ENCODE assay signal across 11 cellular contexts in the genomic region with DNA sequence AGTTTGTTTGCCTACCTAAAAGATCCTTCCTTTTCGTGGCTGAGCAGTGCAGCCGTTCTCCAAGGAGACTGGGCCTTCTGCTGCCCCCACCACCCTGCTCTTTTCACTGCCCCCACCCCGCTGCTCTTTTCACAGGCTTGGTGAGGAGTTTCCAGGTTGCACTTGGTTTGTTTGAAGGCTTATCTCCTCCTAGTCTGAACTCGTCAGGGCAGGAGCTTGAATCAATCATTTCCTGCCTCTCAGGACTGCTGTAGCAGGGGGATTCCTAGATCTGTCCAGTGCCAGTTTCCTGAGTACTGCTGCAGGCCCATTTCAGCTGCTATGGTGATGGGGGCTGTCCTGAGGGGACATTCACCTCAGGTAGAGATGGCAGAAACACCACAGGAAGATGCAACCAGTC. TPM values are rescaled to one million over a fixed set of nuclear protein-coding genes. Genes with fewer than 3 reads are reported as not detected.
A peak's percentile ranks its signal among the peaks of the same experiment; 100 is the strongest.
DNase-seq lines count a peak whose midpoint lies in the region; ATAC-seq and TF ChIP-seq lines count a peak whose summit lies in the region.
"Had no signal": no experiment of that assay in that cellular context is flagged by ENCODE, and none has a peak within 500 bp of the region (broad histone marks: within the 10 kb centered on the region; RNA-seq: fewer than 3 reads in every experiment).

No MANE protein-coding gene starts in this region.

- no peaks in the 10 kb centered on the region for H3K9me3 Mint-ChIP-seq in activated CD8-positive, alpha-beta memory T cell treated with anti-CD3 and anti-CD28 coated beads, Interleukin-2, amount 10 ng/mL, durations not matched to agents 7 days and 5 days (ENCODE audit: low read depth)
- H3K9me3 Mint-ChIP-seq in activated CD8-positive, alpha-beta T cell treated with anti-CD3 and anti-CD28 coated beads, Interleukin-2, amount 10 ng/mL, durations not matched to agents 7 days and 5 days (ENCODE audit: insufficient read depth), result no peaks in the 10 kb centered on the region
- no peaks in the 10 kb centered on the region for H3K9me3 Mint-ChIP-seq in progenitor cell of endocrine pancreas (ENCODE audit: low read depth)

- H3K36me3 Mint-ChIP-seq in activated CD8-positive, alpha-beta memory T cell treated with anti-CD3 and anti-CD28 coated beads, Interleukin-2, amount 10 ng/mL, durations not matched to agents 7 days and 5 days, result peaks cover 38% of the 10 kb centered on the region
- H3K36me3 Mint-ChIP-seq in activated CD8-positive, alpha-beta T cell treated with anti-CD3 and anti-CD28 coated beads, Interleukin-2, amount 10 ng/mL, durations not matched to agents 7 days and 5 days (ENCODE audit: low read depth), result peaks cover 50% of the 10 kb centered on the region
- peaks cover 8% of the 10 kb centered on the region for H3K36me3 Mint-ChIP-seq in progenitor cell of endocrine pancreas (ENCODE audit: insufficient read depth)

- peaks cover 66% of the 10 kb centered on the region for H3K4me1 Mint-ChIP-seq in activated CD8-positive, alpha-beta memory T cell treated with anti-CD3 and anti-CD28 coated beads, Interleukin-2, amount 10 ng/mL, durations not matched to agents 7 days and 5 days
- H3K4me1 Mint-ChIP-seq in activated CD8-positive, alpha-beta T cell treated with anti-CD3 and anti-CD28 coated beads, Interleukin-2, amount 10 ng/mL, durations not matched to agents 7 days and 5 days (ENCODE audit: low read depth), result peaks cover 64% of the 10 kb centered on the region
- peaks cover 14% of the 10 kb centered on the region for H3K4me1 Mint-ChIP-seq in progenitor cell of endocrine pancreas (ENCODE audit: low read depth)

- H3K27me3 Mint-ChIP-seq in activated CD8-positive, alpha-beta memory T cell treated with anti-CD3 and anti-CD28 coated beads, Interleukin-2, amount 10 ng/mL, durations not matched to agents 7 days and 5 days, result no peaks in the 10 kb centered on the region
- H3K27me3 Mint-ChIP-seq in activated CD8-positive, alpha-beta T cell treated with anti-CD3 and anti-CD28 coated beads, Interleukin-2, amount 10 ng/mL, durations not matched to agents 7 days and 5 days (ENCODE audit: low read depth), result no peaks in the 10 kb centered on the region
- H3K27me3 Mint-ChIP-seq in progenitor cell of endocrine pancreas, result no peaks in the 10 kb centered on the region

- intact Hi-C loops in left ventricle myocardium superior (cut with micrococcal nuclease), result no loop called here

- peak overlapping the region; percentile 52 for H3K27ac Mint-ChIP-seq in activated CD8-positive, alpha-beta memory T cell treated with anti-CD3 and anti-CD28 coated beads, Interleukin-2, amount 10 ng/mL, durations not matched to agents 7 days and 5 days
- peak overlapping the region; percentile 82 for H3K27ac Mint-ChIP-seq in activated CD8-positive, alpha-beta T cell treated with anti-CD3 and anti-CD28 coated beads, Interleukin-2, amount 10 ng/mL, durations not matched to agents 7 days and 5 days
- H3K27ac Mint-ChIP-seq in progenitor cell of endocrine pancreas, result peak overlapping the region; percentile 78

- TF ChIP-seq CTCF in epithelial cell of esophagus (IDR thresholded peaks at IDR 0.05; ENCODE audit: insufficient read depth, low read depth, low read length, missing control alignments), result no peak
- TF ChIP-seq CTCF in progenitor cell of endocrine pancreas (IDR thresholded peaks at IDR 0.05; ENCODE audit: unreplicated experiment), result no peak

- CTCF ChIA-PET in activated CD8-positive, alpha-beta memory T cell treated with anti-CD3 and anti-CD28 coated beads, Interleukin-2, amount 10 ng/mL, durations not matched to agents 7 days and 5 days (lab: Charles Lee), result interaction anchor here (0.5 to 1.2 kb wide), 2 partner anchors 46 to 564 kb away, joined by 3 to 4 read pairs; no protein-coding TSS in a partner anchor
- CTCF ChIA-PET in activated CD8-positive, alpha-beta T cell treated with anti-CD3 and anti-CD28 coated beads, Interleukin-2, amount 10 ng/mL, durations not matched to agents 7 days and 5 days (lab: Charles Lee), result interaction anchor here (1.0 to 2.4 kb wide), 4 partner anchors 9 to 100 kb away, joined by 3 to 16 read pairs (median 3); no protein-coding TSS in a partner anchor

- ATAC-seq in activated CD8-positive, alpha-beta memory T cell treated with anti-CD3 and anti-CD28 coated beads, Interleukin-2, amount 10 ng/mL, durations not matched to agents 7 days and 5 days, result no peak
- ATAC-seq in activated CD8-positive, alpha-beta T cell treated with anti-CD3 and anti-CD28 coated beads, Interleukin-2, amount 10 ng/mL, durations not matched to agents 7 days and 5 days, result peak; percentile 42
- ATAC-seq in HG03442 (IDR thresholded peaks at IDR 0.05; ENCODE audit: unreplicated experiment) (no peak), left ventricle myocardium superior (no peak)

- POLR2A ChIA-PET in activated CD8-positive, alpha-beta T cell treated with anti-CD3 and anti-CD28 coated beads, Interleukin-2, amount 10 ng/mL, durations not matched to agents 7 days and 5 days (lab: Charles Lee), result interaction anchor here (0.8 to 2.0 kb wide), 3 partner anchors 8 to 40 kb away, joined by 3 to 9 read pairs (median 3); no protein-coding TSS in a partner anchor

- H3K4me3 Mint-ChIP-seq in activated CD8-positive, alpha-beta memory T cell treated with anti-CD3 and anti-CD28 coated beads, Interleukin-2, amount 10 ng/mL, durations not matched to agents 7 days and 5 days, result no peak overlapping the region
- no peak overlapping the region for H3K4me3 Mint-ChIP-seq in activated CD8-positive, alpha-beta T cell treated with anti-CD3 and anti-CD28 coated beads, Interleukin-2, amount 10 ng/mL, durations not matched to agents 7 days and 5 days
- H3K4me3 Mint-ChIP-seq in progenitor cell of endocrine pancreas (ENCODE audit: low read depth), result no peak overlapping the region

- no peak overlapping the region for H3K4me3 ChIP-seq in epithelial cell of esophagus (ENCODE audit: low read length)
- H3K4me3 ChIP-seq: pancreas had no signal

- DNase-seq in activated CD8-positive, alpha-beta memory T cell treated with anti-CD3 and anti-CD28 coated beads, Interleukin-2, amount 10 ng/mL, durations not matched to agents 7 days and 5 days, result no peak
- no peak for DNase-seq in activated CD8-positive, alpha-beta memory T cell treated with anti-CD3 and anti-CD28 coated beads, Interleukin-2, amount 50 U/mL, for 4 hours
- DNase-seq in activated CD8-positive, alpha-beta T cell treated with anti-CD3 and anti-CD28 coated beads, Interleukin-2, amount 10 ng/mL, durations not matched to agents 7 days and 5 days, result no peak
- DNase-seq in epithelial cell of esophagus (ENCODE audit: low read depth) (peak; percentile 74), progenitor cell of endocrine pancreas (ENCODE audit: low spot score, unreplicated experiment) (no peak), GM03348 (ENCODE audit: low spot score) (no peak), left ventricle myocardium superior (no peak)
- DNase-seq: activated CD4-positive, alpha-beta T cell treated with anti-CD3 and anti-CD28 coated beads for 48 hours; NCI-H1105; pancreas had no signal

RNA-seq across cellular contexts. Expression of a gene that starts 10.0 kb away (rescaled TPM):
- total RNA-seq in activated CD8-positive, alpha-beta memory T cell treated with anti-CD3 and anti-CD28 coated beads, Interleukin-2, amount 10 ng/mL, durations not matched to agents 7 days and 5 days, result 100 to 1,000 TPM; 145 to 179 TPM
- 100 to 1,000 TPM; 155 to 161 TPM for total RNA-seq in activated CD8-positive, alpha-beta T cell treated with anti-CD3 and anti-CD28 coated beads, Interleukin-2, amount 10 ng/mL, durations not matched to agents 7 days and 5 days
- total RNA-seq in progenitor cell of endocrine pancreas (77.8 and 78.0 TPM in 2 replicates), left ventricle myocardium superior (51.0 TPM)

RNA-seq across cellular contexts. Expression of a gene that starts 21.8 kb away (rescaled TPM):
- 10 to 100 TPM; 27.5 to 31.7 TPM for total RNA-seq in activated CD8-positive, alpha-beta memory T cell treated with anti-CD3 and anti-CD28 coated beads, Interleukin-2, amount 10 ng/mL, durations not matched to agents 7 days and 5 days
- 10 to 100 TPM; 29.2 to 30.1 TPM for total RNA-seq in activated CD8-positive, alpha-beta T cell treated with anti-CD3 and anti-CD28 coated beads, Interleukin-2, amount 10 ng/mL, durations not matched to agents 7 days and 5 days
- total RNA-seq in progenitor cell of endocrine pancreas, result 47.3 and 51.6 TPM in 2 replicates
- total RNA-seq in left ventricle myocardium superior, result 14.2 TPM
